9 cellular contexts compared by ENCODE assay signal in genomic region chr1:203765029-203765837, GRCh38.
DNase-seq lines count a peak whose midpoint lies in the region; ATAC-seq lines count a peak whose summit lies in the region.
"Had no signal": no experiment of that assay in that cellular context is flagged by ENCODE, and none has a peak within 500 bp of the region (broad histone marks: within the 10 kb centered on the region; RNA-seq: fewer than 3 reads in every experiment).

Gene LAX1, plus strand, starts transcription at chr1:203765183. Its CDS starts 383 bp downstream, at chr1:203765566.

- DNase-seq in activated CD4-positive, alpha-beta T cell treated with anti-CD3 and anti-CD28 coated beads for 4 hours: peak; percentile 80 to 81
- DNase-seq in germinal center (ENCODE audit: low spot score): peak; percentile 70
- peak; percentile 81 for DNase-seq in stimulated activated naive CD4-positive, alpha-beta T cell treated with Interleukin-2 at 50 U/mL for 16 hours (lab: John Stamatoyannopoulos, UW)
- DNase-seq in hepatic stellate cell (ENCODE audit: low spot score): no peak
- no peak for DNase-seq in NCI-H2081 treated with DMSO at 0.1 percent for 48 hours (lab: John Stamatoyannopoulos, UW)
- DNase-seq: heart right ventricle had no signal

- ATAC-seq in GM18499 (IDR thresholded peaks at IDR 0.05; ENCODE audit: insufficient read depth, unreplicated experiment): peak; percentile 50
- peak; percentile 70 for ATAC-seq in HG03045 (IDR thresholded peaks at IDR 0.05; ENCODE audit: unreplicated experiment)
- no peak for ATAC-seq in GM21367 (IDR thresholded peaks at IDR 0.05; ENCODE audit: unreplicated experiment)

Comparison
In these comparisons a context has a peak if more than half of its experiments do, and no peak if none do; other contexts are left out.
1. DNase-seq: peak in activated CD4-positive, alpha-beta T cell treated with anti-CD3 and anti-CD28 coated beads for 4 hours (2 of 2), germinal center (single experiment) and stimulated activated naive CD4-positive, alpha-beta T cell treated with Interleukin-2 at 50 U/mL for 16 hours (single experiment); none in hepatic stellate cell (single experiment) and NCI-H2081 treated with DMSO at 0.1 percent for 48 hours (single experiment).